Comparison of ENCODE assay signal across 9 cellular contexts in the genomic region with DNA sequence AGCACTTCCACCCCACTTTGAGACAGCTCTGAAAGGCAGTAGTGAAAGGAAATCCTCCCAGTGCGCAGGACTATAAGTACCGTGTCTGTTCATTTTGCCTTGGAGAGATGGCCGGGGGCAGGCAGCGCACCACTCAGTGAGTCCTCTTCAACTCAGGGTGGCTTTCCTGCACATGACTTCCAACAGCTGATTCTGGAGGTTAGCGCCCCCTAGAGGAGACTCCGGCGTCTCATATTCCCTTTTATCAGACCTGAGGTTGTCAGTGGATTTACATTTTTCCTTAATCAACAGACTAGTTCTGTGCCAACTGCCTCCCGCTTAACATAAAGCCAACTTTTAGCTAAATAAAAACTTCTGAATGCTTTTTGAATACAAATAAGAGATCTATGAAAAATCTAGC.
A peak's percentile ranks its signal among the peaks of the same experiment; 100 is the strongest.
DNase-seq lines count a peak whose midpoint lies in the region; ATAC-seq and TF ChIP-seq lines count a peak whose summit lies in the region.
"Had no signal": no experiment of that assay in that cellular context is flagged by ENCODE, and none has a peak within 500 bp of the region (broad histone marks: within the 10 kb centered on the region; RNA-seq: fewer than 3 reads in every experiment).

No MANE protein-coding gene starts in this region.

- no peak for ATAC-seq in left cardiac atrium
- no peak for ATAC-seq in GM18498 (IDR thresholded peaks at IDR 0.05; ENCODE audit: unreplicated experiment)
- ATAC-seq: T-cell had no signal

- H3K9me3 ChIP-seq in SU-DHL-6 (ENCODE audit: insufficient read depth, low read length), result no peaks in the 10 kb centered on the region

- no peaks in the 10 kb centered on the region; the same call in 1 of the 2 replicates for H4K20me1 ChIP-seq in SU-DHL-6 (ENCODE audit: low read depth, low read length)

- no peaks in the 10 kb centered on the region for H3K79me2 ChIP-seq in SU-DHL-6 (ENCODE audit: insufficient read depth, low read length)

- DNase-seq in DMS 273 (lab: John Stamatoyannopoulos, UW; ENCODE audit: unreplicated experiment) (peak; percentile 48), DMS 273 treated with DMSO at 0.1 percent for 48 hours (lab: John Stamatoyannopoulos, UW) (no peak), GM20000 (ENCODE audit: low spot score) (peak; percentile 20), kidney epithelial cell (ENCODE audit: low read depth) (no peak), anterior cingulate cortex (lab: John Stamatoyannopoulos, UW) (no peak), left cardiac atrium (no peak)

- H3K9me2 ChIP-seq in SU-DHL-6 (replicated peaks; ENCODE audit: insufficient read depth, low read length), result no peaks in the 10 kb centered on the region

- no peak overlapping the region for H3K9ac ChIP-seq in SU-DHL-6 (ENCODE audit: low read length)

- H3K27me3 ChIP-seq in SU-DHL-6 (ENCODE audit: low read length) (no peaks in the 10 kb centered on the region), kidney epithelial cell (ENCODE audit: control insufficient read depth, insufficient read depth, low read length) (no peaks in the 10 kb centered on the region)

- H3K4me2 ChIP-seq in SU-DHL-6 (ENCODE audit: low read depth, low read length, poor library complexity, severe bottlenecking), result no peak overlapping the region

- H3K36me3 ChIP-seq in SU-DHL-6 (ENCODE audit: low read length), result no peaks in the 10 kb centered on the region
- no peaks in the 10 kb centered on the region for H3K36me3 ChIP-seq in kidney epithelial cell (ENCODE audit: control insufficient read depth, insufficient read depth, low read length)

- no peak overlapping the region for H2AFZ ChIP-seq in SU-DHL-6 (ENCODE audit: low read depth, low read length, severe bottlenecking)

- TF ChIP-seq CTCF in GM20000 (IDR thresholded peaks at IDR 0.05; ENCODE audit: extremely low read depth, missing control alignments) (peak; percentile 28), SU-DHL-6 (IDR thresholded peaks at IDR 0.05; ENCODE audit: insufficient read depth, low read length, poor library complexity, severe bottlenecking) (peak; percentile 67), kidney epithelial cell (IDR thresholded peaks at IDR 0.05; ENCODE audit: insufficient read depth, low read length, poor library complexity, severe bottlenecking) (peak; percentile 35)

- H3F3A ChIP-seq in SU-DHL-6 (ENCODE audit: insufficient read depth), result no peaks in the 10 kb centered on the region

- intact Hi-C loops in left cardiac atrium (cut with DNase I), result no loop called here

- H3K4me3 ChIP-seq in SU-DHL-6 (ENCODE audit: insufficient read depth, low read length, poor library complexity, severe bottlenecking) (no peak overlapping the region), kidney epithelial cell (ENCODE audit: low read depth, low read length) (no peak overlapping the region)

- no peak overlapping the region for H3K27ac ChIP-seq in SU-DHL-6 (ENCODE audit: low read depth, low read length)

Comparison
In these comparisons a context has a peak if more than half of its experiments do, and no peak if none do; other contexts are left out.
1. DNase-seq: peak in DMS 273 (single experiment) and GM20000 (single experiment); none in DMS 273 treated with DMSO at 0.1 percent for 48 hours (single experiment), kidney epithelial cell (single experiment), anterior cingulate cortex (0 of 58) and left cardiac atrium (single experiment).
2. Peak in every context shown above with its lines, with median percentiles within 50 percentile points of each other: CTCF ChIP-seq.